ENCODE assay signal across 1 cellular context in the genomic region with DNA sequence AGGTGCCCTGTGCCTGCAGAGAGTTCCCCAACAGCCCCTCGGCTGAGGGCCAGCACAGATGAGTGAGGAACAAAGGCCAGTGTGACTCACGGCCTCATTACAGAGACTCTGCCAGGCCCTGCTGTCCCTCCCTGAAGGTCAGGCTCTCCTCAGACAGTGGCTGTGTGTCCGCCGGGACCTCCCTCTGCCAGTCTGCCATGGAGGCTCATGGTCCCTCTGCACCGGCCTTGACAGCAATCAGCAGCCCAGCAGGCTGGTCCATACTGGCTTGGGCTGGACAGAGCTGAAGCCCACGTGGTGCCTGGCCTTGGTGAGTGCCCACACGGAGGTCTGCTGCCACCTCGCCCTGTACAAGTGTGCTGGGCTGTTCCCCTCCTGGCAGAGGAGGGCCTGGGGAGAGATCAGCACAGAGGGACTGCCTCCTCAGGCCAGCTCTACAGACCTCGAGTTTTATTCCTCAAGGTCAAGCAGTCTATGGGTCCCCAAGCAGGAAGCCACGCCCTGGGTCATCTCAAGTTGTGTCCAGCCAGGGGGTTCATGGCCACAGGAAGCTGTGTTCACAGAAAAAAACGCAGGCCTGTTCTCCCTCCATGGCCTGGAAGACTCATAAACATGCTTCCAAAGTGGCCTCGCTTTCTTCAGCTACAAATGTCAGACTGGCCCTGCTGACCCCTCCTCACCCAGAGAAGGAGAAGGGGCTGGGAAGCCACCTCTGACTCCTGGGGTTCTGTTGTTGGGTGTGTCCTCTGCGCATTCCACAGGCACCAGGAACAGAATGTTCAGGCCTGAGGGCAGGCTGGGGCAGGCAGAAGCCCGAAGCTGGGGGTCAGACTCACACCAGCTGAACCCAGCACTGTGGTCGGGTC.
TF ChIP-seq lines count a peak whose summit lies in the region.

No MANE protein-coding gene starts in this region.

TF ChIP-seq in HCT116, 20 proteins besides CTCF, POLR2A, EP300 and RAD21 (continued from another document):
- TF ChIP-seq, protein P1, sequence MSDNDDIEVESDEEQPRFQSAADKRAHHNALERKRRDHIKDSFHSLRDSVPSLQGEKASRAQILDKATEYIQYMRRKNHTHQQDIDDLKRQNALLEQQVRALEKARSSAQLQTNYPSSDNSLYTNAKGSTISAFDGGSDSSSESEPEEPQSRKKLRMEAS (IDR thresholded peaks at IDR 0.05) = no peak
- no peak for TF ChIP-seq EZH2 (IDR thresholded peaks at IDR 0.05)
